In genomic region chr1:248825573-248825908, GRCh38 we compare ENCODE assay signal across 8 cellular contexts.
A peak's percentile ranks its signal among the peaks of the same experiment; 100 is the strongest.
DNase-seq lines count a peak whose midpoint lies in the region; TF ChIP-seq lines count a peak whose summit lies in the region.

No MANE protein-coding gene starts in this region.

- DNase-seq in activated T-cell treated with anti-CD3 and anti-CD28 coated beads, Interleukin-2, amount 50 U/mL, for 24 hours: no peak
- DNase-seq in activated T-cell treated with anti-CD3 and anti-CD28 coated beads for 4 hours (no peak), HL-60 (ENCODE audit: low read depth in 1 of 2, low spot score in 1 of 2) (no peak), choroid plexus epithelial cell (ENCODE audit: low read depth) (no peak), HEK293T (ENCODE audit: extremely low spot score) (no peak), midbrain (lab: John Stamatoyannopoulos, UW) (no peak), pons (ENCODE audit: low spot score) (no peak)

- peaks cover 65% of the 10 kb centered on the region for H3K4me1 Mint-ChIP-seq in activated T-cell treated with anti-CD3 and anti-CD28 coated beads, Interleukin-2, amount 50 U/mL, for 24 hours (ENCODE audit: low read depth)

- peaks cover 51% of the 10 kb centered on the region for H3K4me1 ChIP-seq in muscle layer of colon (ENCODE audit: insufficient read depth, low read length)

- H3K27ac ChIP-seq in HL-60 (replicated peaks) (peak overlapping the region; percentile 98), muscle layer of colon (ENCODE audit: low read depth, low read length) (peak overlapping the region; percentile 87)

- H3K9ac ChIP-seq in muscle layer of colon (ENCODE audit: low read length): peak overlapping the region; percentile 82

- H3K27me3 ChIP-seq in HL-60 (ENCODE audit: insufficient read depth, poor library complexity, severe bottlenecking): no peaks in the 10 kb centered on the region
- no peaks in the 10 kb centered on the region for H3K27me3 ChIP-seq in muscle layer of colon (ENCODE audit: control insufficient read depth in 1 of 2, insufficient read depth in 2 of 2, low read length in 2 of 2)

- peak overlapping the region; percentile 82 for H3K4me3 Mint-ChIP-seq in activated T-cell treated with anti-CD3 and anti-CD28 coated beads, Interleukin-2, amount 50 U/mL, for 24 hours

- H3K4me3 ChIP-seq in HL-60 (replicated peaks; ENCODE audit: insufficient read depth, low read length) (peak overlapping the region; percentile 94), choroid plexus epithelial cell (ENCODE audit: low read depth, low read length) (peak overlapping the region; percentile 97), muscle layer of colon (ENCODE audit: low read depth in 1 of 2, low read length in 2 of 2) (peak overlapping the region; percentile 92 to 97)

- H3K27ac Mint-ChIP-seq in activated T-cell treated with anti-CD3 and anti-CD28 coated beads, Interleukin-2, amount 50 U/mL, for 24 hours: peak overlapping the region; percentile 99

- peaks cover 17% of the 10 kb centered on the region for H3K36me3 ChIP-seq in muscle layer of colon (ENCODE audit: insufficient read depth, low read length)

- H3K9me3 Mint-ChIP-seq in activated T-cell treated with anti-CD3 and anti-CD28 coated beads, Interleukin-2, amount 50 U/mL, for 24 hours: no peaks in the 10 kb centered on the region

- CTCF ChIA-PET in HEK293T (lab: Yijun Ruan, JAX): no interaction called here

- TF ChIP-seq CTCF in HL-60 (IDR thresholded peaks at IDR 0.05; ENCODE audit: insufficient read depth, low read length) (no peak), choroid plexus epithelial cell (conservative IDR thresholded peaks at IDR 0.05; ENCODE audit: low read depth, low read length) (no peak)

- POLR2A ChIA-PET in HEK293T (lab: Yijun Ruan, JAX): interaction anchor here (1.0 kb wide), 2 partner anchors 12 kb away, joined by 3 to 13 read pairs; partner anchors contain the start of gene ZNF672

- H3K9me3 ChIP-seq in muscle layer of colon (ENCODE audit: low read length): no peaks in the 10 kb centered on the region

- H3K36me3 Mint-ChIP-seq in activated T-cell treated with anti-CD3 and anti-CD28 coated beads, Interleukin-2, amount 50 U/mL, for 24 hours (ENCODE audit: low read depth): peaks cover 50% of the 10 kb centered on the region

- no peaks in the 10 kb centered on the region for H3K27me3 Mint-ChIP-seq in activated T-cell treated with anti-CD3 and anti-CD28 coated beads, Interleukin-2, amount 50 U/mL, for 24 hours

TF ChIP-seq in HEK293T, 16 proteins besides CTCF, POLR2A, EP300 and RAD21:
- TF ChIP-seq ZNF384 (IDR thresholded peaks at IDR 0.05) (no peak), SP1 (IDR thresholded peaks at IDR 0.05) (no peak), NFRKB (IDR thresholded peaks at IDR 0.05) (no peak), LEF1 (IDR thresholded peaks at IDR 0.05; ENCODE audit: borderline replicate concordance) (no peak), FOXA1 (IDR thresholded peaks at IDR 0.05) (no peak), TARDBP (IDR thresholded peaks at IDR 0.05) (no peak), BHLHE40 (IDR thresholded peaks at IDR 0.05; ENCODE audit: borderline replicate concordance) (no peak), ARNT (IDR thresholded peaks at IDR 0.05) (no peak), ELF4 (IDR thresholded peaks at IDR 0.05) (no peak), FOXM1 (IDR thresholded peaks at IDR 0.05; ENCODE audit: borderline replicate concordance) (no peak), HDGF (IDR thresholded peaks at IDR 0.05; ENCODE audit: borderline replicate concordance) (no peak), FOXK2 (IDR thresholded peaks at IDR 0.05) (no peak), SUZ12 (IDR thresholded peaks at IDR 0.05) (no peak), L3MBTL2 (conservative IDR thresholded peaks at IDR 0.05) (no peak), CTBP1 (IDR thresholded peaks at IDR 0.05; ENCODE audit: borderline replicate concordance) (no peak)
- TF ChIP-seq, protein P1, sequence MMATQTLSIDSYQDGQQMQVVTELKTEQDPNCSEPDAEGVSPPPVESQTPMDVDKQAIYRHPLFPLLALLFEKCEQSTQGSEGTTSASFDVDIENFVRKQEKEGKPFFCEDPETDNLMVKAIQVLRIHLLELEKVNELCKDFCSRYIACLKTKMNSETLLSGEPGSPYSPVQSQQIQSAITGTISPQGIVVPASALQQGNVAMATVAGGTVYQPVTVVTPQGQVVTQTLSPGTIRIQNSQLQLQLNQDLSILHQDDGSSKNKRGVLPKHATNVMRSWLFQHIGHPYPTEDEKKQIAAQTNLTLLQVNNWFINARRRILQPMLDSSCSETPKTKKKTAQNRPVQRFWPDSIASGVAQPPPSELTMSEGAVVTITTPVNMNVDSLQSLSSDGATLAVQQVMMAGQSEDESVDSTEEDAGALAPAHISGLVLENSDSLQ (IDR thresholded peaks at IDR 0.05): no peak
